Comparison of ENCODE assay signal across 8 cellular contexts in genomic region chr7:44257618-44258422, GRCh38. TPM values are rescaled to one million over a fixed set of nuclear protein-coding genes. Genes with fewer than 3 reads are reported as not detected.
DNase-seq lines count a peak whose midpoint lies in the region; ATAC-seq, FAIRE-seq and TF ChIP-seq lines count a peak whose summit lies in the region.

No MANE protein-coding gene starts in this region.

- peak overlapping the region; percentile 26 for H3K4me2 ChIP-seq in endothelial cell of umbilical vein (ENCODE audit: insufficient read depth, low read length)

- H3K9ac ChIP-seq in endothelial cell of umbilical vein (replicated peaks; ENCODE audit: extremely low read depth, insufficient read depth, low read length) = peak overlapping the region; percentile 38

- TF ChIP-seq CTCF in GM12864 (IDR thresholded peaks at IDR 0.05; ENCODE audit: low read depth, low read length, missing control alignments) (no peak), HFF-Myc (IDR thresholded peaks at IDR 0.05; ENCODE audit: low read depth, low read length, missing control alignments) (no peak), endothelial cell of umbilical vein (IDR thresholded peaks at IDR 0.05; ENCODE audit: extremely low read depth in 1 of 2, insufficient read depth in 1 of 2, low read depth in 1 of 2, low read length in 2 of 2) (no peak), natural killer cell (IDR thresholded peaks at IDR 0.05) (no peak)

- peak overlapping the region; percentile 75 to 93 for H3K27ac Mint-ChIP-seq in natural killer cell

- no peaks in the 10 kb centered on the region for H3K79me2 ChIP-seq in endothelial cell of umbilical vein (ENCODE audit: control insufficient read depth, insufficient read depth, low read length)

- no peaks in the 10 kb centered on the region for H3K9me1 ChIP-seq in endothelial cell of umbilical vein (replicated peaks; ENCODE audit: control insufficient read depth, extremely low read depth, insufficient read depth, low read length)

- no peaks in the 10 kb centered on the region for H3K27me3 Mint-ChIP-seq in natural killer cell (ENCODE audit: low read depth in 2 of 2)

- dilution Hi-C loops in endothelial cell of umbilical vein (cut with MboI; ENCODE audit: extremely low pct_ligation_motif_present, low sequenced_read_pairs) = no loop called here

- no peaks in the 10 kb centered on the region for H4K20me1 ChIP-seq in endothelial cell of umbilical vein (replicated peaks; ENCODE audit: control insufficient read depth, extremely low read depth, insufficient read depth, low read length)

- BruUV-seq in endothelial cell of umbilical vein (replicated peaks; lab: Mats Ljungman, UMichigan) = TSS peak; percentile 15

- no peaks in the 10 kb centered on the region for H3K9me3 ChIP-seq in endothelial cell of umbilical vein (replicated peaks; ENCODE audit: control insufficient read depth, insufficient read depth, low read length)

- no peak overlapping the region for H2AFZ ChIP-seq in endothelial cell of umbilical vein (ENCODE audit: low read depth, low read length)

- no peaks in the 10 kb centered on the region for H3K27me3 ChIP-seq in endothelial cell of umbilical vein (ENCODE audit: control insufficient read depth in 2 of 2, insufficient read depth in 2 of 2, low read length in 2 of 2)

- FAIRE-seq in endothelial cell of umbilical vein (lab: Jason Lieb, UNC) = peak; percentile 98

- POLR2A ChIA-PET in endothelial cell of umbilical vein (lab: Charles Lee) = no interaction called here

- H3K4me1 Mint-ChIP-seq in natural killer cell = peaks cover 15 to 43% of the 10 kb centered on the region in 2 donors

- no peaks in the 10 kb centered on the region for H3K36me3 ChIP-seq in endothelial cell of umbilical vein (ENCODE audit: control insufficient read depth in 2 of 2, extremely low read depth in 1 of 2, insufficient read depth in 2 of 2, low read length in 2 of 2)

- no peaks in the 10 kb centered on the region for H3K9me3 Mint-ChIP-seq in natural killer cell

- CTCF ChIA-PET in endothelial cell of umbilical vein (lab: Charles Lee) = interaction anchor here (1.0 to 3.4 kb wide), 2 partner anchors 17 to 232 kb away, joined by 5 to 27 read pairs; partner anchors contain the start of gene NUDCD3

- peak overlapping the region; percentile 86 for H3K27ac ChIP-seq in endothelial cell of umbilical vein (ENCODE audit: insufficient read depth, low read depth, low read length)

- no peak for TF ChIP-seq POLR2A in endothelial cell of umbilical vein (IDR thresholded peaks at IDR 0.05; ENCODE audit: low read depth, low read length)

- peaks cover 29% of the 10 kb centered on the region for H3K4me1 ChIP-seq in endothelial cell of umbilical vein (ENCODE audit: control insufficient read depth, extremely low read depth, insufficient read depth, low read length)

- intact Hi-C loops in endothelial cell of umbilical vein (cut with micrococcal nuclease) (loop anchor here (1.0 to 5.0 kb wide), 5 partner anchors 33 to 314 kb away; partner anchors contain the start of gene DDX56), natural killer cell (cut with micrococcal nuclease) (no loop called here)

- H3K4me3 Mint-ChIP-seq in natural killer cell = peak overlapping the region; percentile 61

- DNase-seq in GM12864 (ENCODE audit: low read depth) (peak; percentile 88), HFF-Myc (ENCODE audit: extremely low read depth, low read depth) (peak; percentile 77), NCI-H2227 treated with DMSO at 0.1 percent for 48 hours (lab: John Stamatoyannopoulos, UW) (peak; percentile 13), endothelial cell of umbilical vein (ENCODE audit: low read depth, low spot score) (peak; percentile 89), natural killer cell (peak; percentile 63), midbrain (lab: John Stamatoyannopoulos, UW) (no peak)
- peak; percentile 21 for DNase-seq in activated CD8-positive, alpha-beta memory T cell treated with anti-CD3 and anti-CD28 coated beads, Interleukin-2, amount 50 U/mL, for 1 hour (ENCODE audit: extremely low read depth)
- peak; percentile 10 to 75 (median 58) for DNase-seq in stimulated activated naive CD4-positive, alpha-beta T cell (lab: John Stamatoyannopoulos, UW)

- H3K4me3 ChIP-seq in GM12864 (ENCODE audit: low read depth, low read length) = no peak overlapping the region
- H3K4me3 ChIP-seq in HFF-Myc (replicated peaks; ENCODE audit: low read depth, low read length) = no peak overlapping the region
- H3K4me3 ChIP-seq in endothelial cell of umbilical vein (replicated peaks in 1 of 3; ENCODE audit: insufficient read depth in 1 of 3, low read depth in 1 of 3, low read length in 3 of 3) = no peak overlapping the region

- peak; percentile 89 to 92 (median 90) for ATAC-seq in natural killer cell

- H3K36me3 Mint-ChIP-seq in natural killer cell = no peaks in the 10 kb centered on the region

TF ChIP-seq in endothelial cell of umbilical vein, 7 proteins besides CTCF, POLR2A, EP300 and RAD21:
- no peak for TF ChIP-seq MYC (IDR thresholded peaks at IDR 0.05; ENCODE audit: low read depth, low read length)
- TF ChIP-seq FOS (IDR thresholded peaks at IDR 0.05; ENCODE audit: borderline replicate concordance, insufficient read depth, low read length) = peak; percentile 95
- TF ChIP-seq JUN (IDR thresholded peaks at IDR 0.05; ENCODE audit: borderline replicate concordance, insufficient read depth, insufficient read length, low read depth) = peak; percentile 92
- peak; percentile 60 for TF ChIP-seq GATA2 (IDR thresholded peaks at IDR 0.05; ENCODE audit: insufficient read depth, insufficient read length, low read depth, low read length)
- peak; percentile 90 for TF ChIP-seq POLR2AphosphoS5 (IDR thresholded peaks at IDR 0.05; ENCODE audit: insufficient read depth, low read depth, low read length)
- TF ChIP-seq EZH2 (IDR thresholded peaks at IDR 0.05; ENCODE audit: borderline replicate concordance, low read depth, low read length, severe bottlenecking) = no peak
- TF ChIP-seq MAX (IDR thresholded peaks at IDR 0.05; ENCODE audit: insufficient read depth, insufficient read length) = peak; percentile 5

RNA-seq across cellular contexts. Expression of gene YKT6, which starts 57.0 kb away (rescaled TPM):
- total RNA-seq in endothelial cell of umbilical vein (117 and 120 TPM in 2 replicates), natural killer cell (100 to 1,000 TPM in 1 of 3 donors, 10 to 100 TPM in 2; 72.4 to 107 (median 87.1) TPM)
- 110 and 117 TPM in 2 replicates for polyA plus RNA-seq in endothelial cell of umbilical vein
- 101 and 119 TPM in 2 replicates for polyA plus RNA-seq in endothelial cell of umbilical vein (2011; cell fraction: cytosol; rRNA removed)
- polyA plus RNA-seq in endothelial cell of umbilical vein (2011; cell fraction: nucleus; rRNA removed) = 99.2 and 100 TPM in 2 replicates
- polyA plus RNA-seq in endothelial cell of umbilical vein (2012) = 83.2 and 99.3 TPM in 2 replicates
- polyA minus RNA-seq in endothelial cell of umbilical vein = 113 and 118 TPM in 2 replicates
- 37.5 TPM for polyA minus RNA-seq in endothelial cell of umbilical vein (2011; cell fraction: cytosol; rRNA and poly(A)+ RNA removed)
- 47.4 and 58.9 TPM in 2 replicates for polyA minus RNA-seq in endothelial cell of umbilical vein (2011; cell fraction: nucleus; rRNA and poly(A)+ RNA removed)
